19 cellular contexts compared by ENCODE assay signal in the genomic region with DNA sequence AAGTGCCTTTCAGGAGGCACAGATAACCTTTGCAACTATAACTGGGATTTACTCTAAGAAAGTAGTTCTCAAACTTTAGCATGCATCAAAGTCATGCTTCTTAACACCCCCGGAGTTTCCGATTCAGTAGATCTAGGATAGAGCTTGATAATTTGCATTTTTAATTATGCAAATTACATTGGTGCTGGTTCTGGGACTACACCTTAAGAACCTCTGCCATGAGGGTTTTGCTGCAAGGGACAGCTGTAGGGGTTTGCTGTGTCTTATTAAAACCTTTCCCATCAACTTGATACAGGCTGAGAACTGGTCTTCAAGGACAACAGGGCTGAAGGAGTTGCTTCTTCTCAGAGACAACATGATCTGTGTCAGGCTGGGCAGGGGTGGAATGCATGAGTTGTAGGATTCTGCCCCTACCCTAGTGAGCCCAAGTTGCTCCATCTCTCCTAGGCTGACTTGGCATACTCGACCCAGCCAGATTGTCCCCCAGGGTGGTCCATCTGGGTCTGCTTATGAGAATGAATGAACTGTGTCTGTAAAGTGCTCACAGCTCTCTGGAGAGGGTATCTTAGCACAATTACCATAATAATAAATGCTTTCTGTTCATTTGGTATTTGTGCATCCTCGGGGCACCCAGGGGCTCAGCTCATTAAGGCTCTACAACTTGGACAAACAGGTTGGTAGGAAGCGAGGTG.
A peak's percentile ranks its signal among the peaks of the same experiment; 100 is the strongest.
DNase-seq lines count a peak whose midpoint lies in the region; ATAC-seq and TF ChIP-seq lines count a peak whose summit lies in the region.
"Had no signal": no experiment of that assay in that cellular context is flagged by ENCODE, and none has a peak within 500 bp of the region (broad histone marks: within the 10 kb centered on the region; RNA-seq: fewer than 3 reads in every experiment).

No MANE protein-coding gene starts in this region.

- no peaks in the 10 kb centered on the region for H3K9me3 ChIP-seq in MG63
- H3K9me3 ChIP-seq: BLaER1 had no signal

- no peaks in the 10 kb centered on the region for H3K9me3 Mint-ChIP-seq in stimulated activated memory B cell treated with anti-CD40 and anti-IgM and Interleukin-4, amounts not matched to agents 10 μg/mL and 1 μg/mL and 100 μg/mL, for 72 hours
- H3K9me3 Mint-ChIP-seq: CD14-positive monocyte; CD4-positive, alpha-beta memory T cell; H9 had no signal

- H3K36me3 Mint-ChIP-seq in stimulated activated memory B cell treated with anti-CD40 and anti-IgM and Interleukin-4, amounts not matched to agents 10 μg/mL and 1 μg/mL and 100 μg/mL, for 72 hours: no peaks in the 10 kb centered on the region
- H3K36me3 Mint-ChIP-seq: CD14-positive monocyte; CD4-positive, alpha-beta memory T cell; IgD-negative memory B cell had no signal

- peaks cover 29% of the 10 kb centered on the region for H3K27me3 Mint-ChIP-seq in stimulated activated memory B cell treated with anti-CD40 and anti-IgM and Interleukin-4, amounts not matched to agents 10 μg/mL and 1 μg/mL and 100 μg/mL, for 72 hours

- no peak for TF ChIP-seq CTCF in GM12865 (IDR thresholded peaks at IDR 0.05; ENCODE audit: insufficient read depth, low read depth, low read length, missing control alignments)

- H3K27me3 ChIP-seq in H7 (ENCODE audit: control insufficient read depth, insufficient read depth, low read length) (no peaks in the 10 kb centered on the region), MG63 (no peaks in the 10 kb centered on the region)
- H3K27me3 ChIP-seq: BLaER1 had no signal

- DNase-seq in DMS 273 (lab: John Stamatoyannopoulos, UW; ENCODE audit: unreplicated experiment) (peak; percentile 67), GM12865 (ENCODE audit: low read depth) (peak; percentile 21), cerebellar cortex (ENCODE audit: low spot score) (peak; percentile 68), H7 (no peak), MG63 (no peak)
- DNase-seq: 8988T; CD4-positive, alpha-beta memory T cell; DMS53; DND-41; EL; GOT3; H9; KBM-7 had no signal

- H3K4me1 Mint-ChIP-seq in stimulated activated memory B cell treated with anti-CD40 and anti-IgM and Interleukin-4, amounts not matched to agents 10 μg/mL and 1 μg/mL and 100 μg/mL, for 72 hours: no peaks in the 10 kb centered on the region
- H3K4me1 Mint-ChIP-seq: CD14-positive monocyte; CD4-positive, alpha-beta memory T cell had no signal

- H3K4me3 Mint-ChIP-seq in stimulated activated memory B cell treated with anti-CD40 and anti-IgM and Interleukin-4, amounts not matched to agents 10 μg/mL and 1 μg/mL and 100 μg/mL, for 72 hours: no peak overlapping the region
- H3K4me3 Mint-ChIP-seq: CD14-positive monocyte; CD4-positive, alpha-beta memory T cell; H9; IgD-negative memory B cell had no signal

- H3K36me3 ChIP-seq in H7 (replicated peaks; ENCODE audit: control insufficient read depth, insufficient read depth, low read length): no peaks in the 10 kb centered on the region
- H3K36me3 ChIP-seq in MG63: no peaks in the 10 kb centered on the region
- H3K36me3 ChIP-seq: BLaER1 had no signal

- H3K4me3 ChIP-seq in GM12865 (ENCODE audit: low read depth, low read length) (no peak overlapping the region), H7 (ENCODE audit: insufficient read depth, low read depth, low read length) (no peak overlapping the region), MG63 (no peak overlapping the region)
- H3K4me3 ChIP-seq: BLaER1 had no signal

- no peak overlapping the region for H3K27ac Mint-ChIP-seq in stimulated activated memory B cell treated with anti-CD40 and anti-IgM and Interleukin-4, amounts not matched to agents 10 μg/mL and 1 μg/mL and 100 μg/mL, for 72 hours
- H3K27ac Mint-ChIP-seq: CD4-positive, alpha-beta memory T cell; IgD-negative memory B cell had no signal

- peak; percentile 11 for ATAC-seq in stimulated activated memory B cell treated with anti-CD40 and anti-IgM and Interleukin-4, amounts not matched to agents 10 μg/mL and 1 μg/mL and 100 μg/mL, for 72 hours
- no peak for ATAC-seq in HG03520 (IDR thresholded peaks at IDR 0.05; ENCODE audit: unreplicated experiment)
- ATAC-seq: HepG2 had no signal

Comparison
In these comparisons a context has a peak if more than half of its experiments do, and no peak if none do; other contexts are left out.
1. DNase-seq: peak in DMS 273 (single experiment), GM12865 (single experiment) and cerebellar cortex (single experiment); none in H7 (single experiment) and MG63 (single experiment).